Comparison of ENCODE assay signal across 8 cellular contexts in genomic region chr1:153958111-153958960, GRCh38. TPM values are rescaled to one million over a fixed set of nuclear protein-coding genes. Genes with fewer than 3 reads are reported as not detected.
DNase-seq lines count a peak whose midpoint lies in the region; ATAC-seq and TF ChIP-seq lines count a peak whose summit lies in the region.

TSS of gene CRTC2 (minus strand) at chr1:153958612. CDS start at chr1:153958497, 115 bp downstream.

- WGBS in adrenal gland, 4 donors = 0 to 1% (median 1%) methylated on average over 36 to 74 of the region's 75 CpGs
- WGBS in heart left ventricle, 4 donors = 0 to 1% (median 1%) methylated on average over 47 to 74 of the region's 75 CpGs

- H3K4me1 ChIP-seq in adrenal gland (replicated peaks in 1 of 2) = peaks cover 28 to 53% of the 10 kb centered on the region in 2 donors
- H3K4me1 ChIP-seq in heart left ventricle = peaks cover 10 to 74% (median 56%) of the 10 kb centered on the region in 12 donors

- intact Hi-C loops in adrenal gland (cut with DNase I) (no loop called here), heart left ventricle (cut with DNase I) (loop anchor here in 3 of 10 donors (1.0 to 10.0 kb wide), 3 partner anchors 12 to 164 kb away; partner anchors contain the start of genes DENND4B (in 1 of the 3) and GATAD2B (in 1 of the 3))

- H3K9me3 ChIP-seq in adrenal gland (replicated peaks in 1 of 3) (no peaks in the 10 kb centered on the region), heart left ventricle (no peaks in the 10 kb centered on the region)

- H3K9me3 Mint-ChIP-seq in type B pancreatic cell = no peaks in the 10 kb centered on the region

- in situ Hi-C loops in GM13976 (cut with MboI; ENCODE audit: low sequenced_read_pairs, unreplicated experiment) = no loop called here

- H3K36me3 Mint-ChIP-seq in type B pancreatic cell = peaks cover 5% of the 10 kb centered on the region

- peak within 1 kb of the TSS; percentile 86 for H3K27ac Mint-ChIP-seq in type B pancreatic cell

- TF ChIP-seq POLR2A in adrenal gland (IDR thresholded peaks at IDR 0.05) (peak; percentile 45 to 79), heart left ventricle (IDR thresholded peaks at IDR 0.05) (peak in 1 of 2 donors; percentile 80)

- no peaks in the 10 kb centered on the region for H3K27me3 ChIP-seq in adrenal gland
- H3K27me3 ChIP-seq in heart left ventricle = no peaks in the 10 kb centered on the region

- DNase-seq in GM13976 (ENCODE audit: low spot score) = peak; percentile 98
- DNase-seq in NCI-H146 (lab: John Stamatoyannopoulos, UW) = peak; percentile 99
- DNase-seq in T-helper 1 cell = peak; percentile 93 to 98 (median 96)
- peak; percentile 98 to 100 (median 99) for DNase-seq in adrenal gland
- peak; percentile 99 to 100 (median 99) for DNase-seq in heart left ventricle
- peak; percentile 99 for DNase-seq in pons (ENCODE audit: low spot score)
- DNase-seq in type B pancreatic cell (ENCODE audit: extremely low spot score, unreplicated experiment) = peak; percentile 98

- peaks cover 35% of the 10 kb centered on the region for H3K4me1 Mint-ChIP-seq in type B pancreatic cell (ENCODE audit: unreplicated experiment)

- ATAC-seq in HG02870 (IDR thresholded peaks at IDR 0.05; ENCODE audit: unreplicated experiment) = peak; percentile 67
- ATAC-seq in heart left ventricle = peak; percentile 88 to 94 (median 90)

- H3K27ac ChIP-seq in adrenal gland (peak within 1 kb of the TSS; percentile 78 to 93 (median 82)), heart left ventricle (peak within 1 kb of the TSS; percentile 87 to 99 (median 94))

- peaks cover 0 to 22% of the 10 kb centered on the region in 2 donors for H3K36me3 ChIP-seq in adrenal gland (replicated peaks in 1 of 2)
- H3K36me3 ChIP-seq in heart left ventricle = peaks cover 0 to 40% (median 28%) of the 10 kb centered on the region in 9 donors

- peak; percentile 11 for TF ChIP-seq CTCF in GM13976 (IDR thresholded peaks at IDR 0.05; ENCODE audit: borderline replicate concordance, control extremely low read depth, extremely low read depth, insufficient read depth, missing control alignments)
- no peak for TF ChIP-seq CTCF in adrenal gland (IDR thresholded peaks at IDR 0.05)
- peak in 1 of 12 donors; percentile 6 for TF ChIP-seq CTCF in heart left ventricle (IDR thresholded peaks at IDR 0.05)
- TF ChIP-seq CTCF in type B pancreatic cell (conservative IDR thresholded peaks at IDR 0.05) = no peak

- peak within 1 kb of the TSS; percentile 66 to 92 (median 83) for H3K4me3 ChIP-seq in adrenal gland
- H3K4me3 ChIP-seq in heart left ventricle = peak within 1 kb of the TSS; percentile 82 to 100 (median 93)

- peak within 1 kb of the TSS; percentile 97 for H3K4me3 Mint-ChIP-seq in type B pancreatic cell

- H3K27me3 Mint-ChIP-seq in type B pancreatic cell = no peaks in the 10 kb centered on the region

RNA-seq across cellular contexts. Expression of gene CRTC2, which starts in this region (rescaled TPM):
- total RNA-seq in adrenal gland (10 to 100 TPM; 15.3 to 53.6 (median 31.8) TPM), heart left ventricle (10 to 100 TPM; 11.0 to 27.8 (median 18.8) TPM), type B pancreatic cell (ENCODE audit: low replicate concordance) (31.1 and 36.0 TPM in 2 replicates)
- polyA plus RNA-seq in adrenal gland (100 to 1,000 TPM in 1 of 3 donors, 10 to 100 TPM in 2; 27.1 to 138 (median 75.0) TPM), heart left ventricle (10 to 100 TPM; 21.4 to 25.4 TPM)

Comparison
In these comparisons a context has a peak if more than half of its experiments do, and no peak if none do; other contexts are left out.
1. Peak in every context shown above with its lines: DNase-seq, ATAC-seq, H3K4me3 ChIP-seq and H3K27ac ChIP-seq.